ENCODE assay signal across 13 cellular contexts in the genomic region with DNA sequence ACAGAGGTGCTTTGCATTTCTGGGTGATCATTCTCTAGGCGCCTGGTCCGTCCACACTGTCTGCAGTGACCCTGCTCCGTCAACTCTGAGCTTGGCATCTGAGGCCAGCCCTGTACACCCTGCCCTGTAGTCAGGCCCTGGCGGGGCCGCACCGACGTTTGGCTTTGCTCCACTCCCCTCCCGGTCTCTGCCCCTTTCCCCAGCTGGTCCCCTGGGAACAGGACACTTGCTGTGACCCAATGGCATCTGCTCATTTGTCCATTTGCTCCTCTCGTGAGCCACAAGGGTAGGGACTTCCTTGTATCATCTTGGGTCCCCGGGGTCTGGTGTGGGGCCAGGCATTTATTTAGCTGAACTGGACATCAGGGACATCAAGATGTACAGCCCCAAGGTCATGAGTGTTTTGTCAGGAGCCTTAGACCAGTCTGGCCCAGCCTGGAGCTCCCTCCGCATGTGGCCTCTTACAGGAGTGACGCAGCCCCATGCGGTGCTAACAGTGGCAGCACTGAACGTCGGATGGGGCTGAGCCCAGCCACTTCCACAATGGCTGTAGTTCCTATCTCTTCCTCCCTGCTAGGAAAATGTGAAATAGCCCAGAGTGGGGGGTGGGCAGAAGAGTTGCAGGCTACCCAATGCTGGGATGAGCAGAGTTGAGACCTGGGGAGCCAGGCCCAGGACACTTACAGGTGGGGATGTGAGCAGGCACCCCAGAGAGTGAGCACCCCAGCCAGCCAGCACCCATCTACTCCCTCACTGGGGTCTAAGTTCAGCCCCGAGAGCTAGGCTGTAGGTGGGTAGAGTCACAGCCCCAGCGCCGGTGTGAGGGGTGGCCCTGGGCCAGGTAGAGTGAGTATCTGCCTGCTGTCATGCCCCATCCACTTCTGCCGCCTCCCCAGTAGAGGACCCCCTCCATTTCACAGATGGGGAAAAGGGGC. TPM values are rescaled to one million over a fixed set of nuclear protein-coding genes. Genes with fewer than 3 reads are reported as not detected.
A peak's percentile ranks its signal among the peaks of the same experiment; 100 is the strongest.
DNase-seq lines count a peak whose midpoint lies in the region; ATAC-seq and TF ChIP-seq lines count a peak whose summit lies in the region.
"Had no signal": no experiment of that assay in that cellular context is flagged by ENCODE, and none has a peak within 500 bp of the region (broad histone marks: within the 10 kb centered on the region; RNA-seq: fewer than 3 reads in every experiment).

No MANE protein-coding gene starts in this region.

- H3K27me3 Mint-ChIP-seq in activated naive CD8-positive, alpha-beta T cell, result no peaks in the 10 kb centered on the region
- H3K27me3 Mint-ChIP-seq in activated naive CD8-positive, alpha-beta T cell treated with anti-CD3 and anti-CD28 coated beads, Interleukin-2, amount 50 U/mL, for 24 hours, result no peaks in the 10 kb centered on the region
- H3K27me3 Mint-ChIP-seq in activated T-helper 1 cell treated with anti-CD3 and anti-CD28 coated beads, Interleukin-12 subunit alpha, Interleukin-12 subunit beta, Interleukin-2, Interleukin-4 antibody, amounts not matched to agents 30 ng/mL and 10 ng/mL and 1 ng/mL, durations not matched to agents 14 hours and 24 hours and 36 hours (ENCODE audit: insufficient read depth), result no peaks in the 10 kb centered on the region
- H3K27me3 Mint-ChIP-seq: activated CD4-positive, alpha-beta memory T cell treated with anti-CD3 and anti-CD28 coated beads for 36 hours had no signal

- no peaks in the 10 kb centered on the region for H3K9me3 ChIP-seq in right lobe of liver
- H3K9me3 ChIP-seq in upper lobe of right lung, result no peaks in the 10 kb centered on the region
- H3K9me3 ChIP-seq: SJCRH30 had no signal

- no peak for TF ChIP-seq CTCF in right lobe of liver (IDR thresholded peaks at IDR 0.05)
- TF ChIP-seq CTCF in upper lobe of right lung (IDR thresholded peaks at IDR 0.05), result no peak

- H3K27me3 ChIP-seq in right lobe of liver (no peaks in the 10 kb centered on the region), upper lobe of right lung (no peaks in the 10 kb centered on the region)
- H3K27me3 ChIP-seq: SJCRH30 had no signal

- intact Hi-C loops in activated T-helper 1 cell treated with anti-CD3 and anti-CD28 coated beads, Interleukin-12 subunit alpha, Interleukin-12 subunit beta, Interleukin-2, Interleukin-4 antibody, amounts not matched to agents 30 ng/mL and 10 ng/mL and 1 ng/mL, durations not matched to agents 14 hours and 24 hours and 36 hours (cut with micrococcal nuclease), result no loop called here
- intact Hi-C loops in right lobe of liver (cut with DNase I) (no loop called here), upper lobe of right lung (cut with DNase I) (no loop called here)

- H3K4me1 ChIP-seq in right lobe of liver (peaks cover 0 to 50% (median 25%) of the 10 kb centered on the region in 4 donors), upper lobe of right lung (peaks cover 52% of the 10 kb centered on the region)

- H3K36me3 Mint-ChIP-seq in activated naive CD8-positive, alpha-beta T cell, result no peaks in the 10 kb centered on the region
- no peaks in the 10 kb centered on the region for H3K36me3 Mint-ChIP-seq in activated naive CD8-positive, alpha-beta T cell treated with anti-CD3 and anti-CD28 coated beads, Interleukin-2, amount 50 U/mL, for 24 hours (ENCODE audit: low read depth)
- no peaks in the 10 kb centered on the region for H3K36me3 Mint-ChIP-seq in activated T-helper 1 cell treated with anti-CD3 and anti-CD28 coated beads, Interleukin-12 subunit alpha, Interleukin-12 subunit beta, Interleukin-2, Interleukin-4 antibody, amounts not matched to agents 30 ng/mL and 10 ng/mL and 1 ng/mL, durations not matched to agents 14 hours and 24 hours and 36 hours (ENCODE audit: low read depth)
- H3K36me3 Mint-ChIP-seq: activated CD4-positive, alpha-beta memory T cell treated with anti-CD3 and anti-CD28 coated beads for 36 hours had no signal

- H3K4me3 Mint-ChIP-seq in activated naive CD8-positive, alpha-beta T cell, result no peak overlapping the region
- no peak overlapping the region for H3K4me3 Mint-ChIP-seq in activated naive CD8-positive, alpha-beta T cell treated with anti-CD3 and anti-CD28 coated beads, Interleukin-2, amount 50 U/mL, for 24 hours
- peak overlapping the region; percentile 13 for H3K4me3 Mint-ChIP-seq in activated T-helper 1 cell treated with anti-CD3 and anti-CD28 coated beads, Interleukin-12 subunit alpha, Interleukin-12 subunit beta, Interleukin-2, Interleukin-4 antibody, amounts not matched to agents 30 ng/mL and 10 ng/mL and 1 ng/mL, durations not matched to agents 14 hours and 24 hours and 36 hours

- H3K27ac ChIP-seq in right lobe of liver, result peak overlapping the region; percentile 71 to 85 (median 81)
- peak overlapping the region; percentile 13 for H3K27ac ChIP-seq in upper lobe of right lung
- H3K27ac ChIP-seq: epithelial cell of prostate, SJCRH30 had no signal

- H3K4me3 ChIP-seq in right lobe of liver, result peak overlapping the region in 1 of 3 donors; percentile 27
- H3K4me3 ChIP-seq in upper lobe of right lung, result no peak overlapping the region
- H3K4me3 ChIP-seq: SJCRH30 had no signal

- peak overlapping the region; percentile 34 for H3K27ac Mint-ChIP-seq in activated naive CD8-positive, alpha-beta T cell
- no peak overlapping the region for H3K27ac Mint-ChIP-seq in activated naive CD8-positive, alpha-beta T cell treated with anti-CD3 and anti-CD28 coated beads, Interleukin-2, amount 50 U/mL, for 24 hours
- H3K27ac Mint-ChIP-seq in activated T-helper 1 cell treated with anti-CD3 and anti-CD28 coated beads, Interleukin-12 subunit alpha, Interleukin-12 subunit beta, Interleukin-2, Interleukin-4 antibody, amounts not matched to agents 30 ng/mL and 10 ng/mL and 1 ng/mL, durations not matched to agents 14 hours and 24 hours and 36 hours, result no peak overlapping the region
- H3K27ac Mint-ChIP-seq: activated CD4-positive, alpha-beta memory T cell treated with anti-CD3 and anti-CD28 coated beads for 36 hours had no signal

- no peaks in the 10 kb centered on the region for H3K9me3 Mint-ChIP-seq in activated naive CD8-positive, alpha-beta T cell (ENCODE audit: low read depth)
- no peaks in the 10 kb centered on the region for H3K9me3 Mint-ChIP-seq in activated naive CD8-positive, alpha-beta T cell treated with anti-CD3 and anti-CD28 coated beads, Interleukin-2, amount 50 U/mL, for 24 hours
- no peaks in the 10 kb centered on the region for H3K9me3 Mint-ChIP-seq in activated T-helper 1 cell treated with anti-CD3 and anti-CD28 coated beads, Interleukin-12 subunit alpha, Interleukin-12 subunit beta, Interleukin-2, Interleukin-4 antibody, amounts not matched to agents 30 ng/mL and 10 ng/mL and 1 ng/mL, durations not matched to agents 14 hours and 24 hours and 36 hours
- H3K9me3 Mint-ChIP-seq: activated CD4-positive, alpha-beta memory T cell treated with anti-CD3 and anti-CD28 coated beads for 36 hours had no signal

- no peak for TF ChIP-seq POLR2A in right lobe of liver (IDR thresholded peaks at IDR 0.05)

- H3K36me3 ChIP-seq in right lobe of liver, result no peaks in the 10 kb centered on the region
- no peaks in the 10 kb centered on the region for H3K36me3 ChIP-seq in upper lobe of right lung
- H3K36me3 ChIP-seq: SJCRH30 had no signal

- DNase-seq in activated naive CD8-positive, alpha-beta T cell treated with anti-CD3 and anti-CD28 coated beads, Interleukin-2, amount 50 U/mL, for 24 hours, result no peak
- DNase-seq in activated T-helper 1 cell treated with anti-CD3 and anti-CD28 coated beads, Interleukin-12 subunit alpha, Interleukin-12 subunit beta, Interleukin-2, Interleukin-4 antibody, amounts not matched to agents 30 ng/mL and 10 ng/mL and 1 ng/mL, durations not matched to agents 14 hours and 24 hours and 36 hours (ENCODE audit: low spot score), result no peak
- DNase-seq in right lobe of liver (peak; percentile 53 to 94 (median 91)), upper lobe of right lung (peak; percentile 66), NCI-H446 (lab: John Stamatoyannopoulos, UW) (no peak)
- DNase-seq: activated CD4-positive, alpha-beta memory T cell treated with anti-CD3 and anti-CD28 coated beads for 36 hours; HCEC 1CT; Karpas-422 had no signal

- ATAC-seq in activated naive CD8-positive, alpha-beta T cell treated with anti-CD3 and anti-CD28 coated beads, Interleukin-2, amount 50 U/mL, for 24 hours, result no peak
- ATAC-seq in right lobe of liver, result peak; percentile 2 to 44 (median 22)
- ATAC-seq in upper lobe of right lung, result no peak
- ATAC-seq in GM19455 (IDR thresholded peaks at IDR 0.05; ENCODE audit: unreplicated experiment), result no peak
- ATAC-seq in HG03457 (IDR thresholded peaks at IDR 0.05; ENCODE audit: unreplicated experiment), result no peak

- 12% methylated on average over 5 of the region's 19 CpGs for WGBS in right lobe of liver (ENCODE audit: insufficient coverage, low coverage, low lambda C conversion rate, missing lambda C conversion rate)

- H3K4me1 Mint-ChIP-seq in activated naive CD8-positive, alpha-beta T cell (ENCODE audit: low read depth), result peaks cover 53% of the 10 kb centered on the region
- peaks cover 61% of the 10 kb centered on the region for H3K4me1 Mint-ChIP-seq in activated naive CD8-positive, alpha-beta T cell treated with anti-CD3 and anti-CD28 coated beads, Interleukin-2, amount 50 U/mL, for 24 hours
- peaks cover 57% of the 10 kb centered on the region for H3K4me1 Mint-ChIP-seq in activated T-helper 1 cell treated with anti-CD3 and anti-CD28 coated beads, Interleukin-12 subunit alpha, Interleukin-12 subunit beta, Interleukin-2, Interleukin-4 antibody, amounts not matched to agents 30 ng/mL and 10 ng/mL and 1 ng/mL, durations not matched to agents 14 hours and 24 hours and 36 hours (ENCODE audit: low read depth)

RNA-seq across cellular contexts. Expression of a gene that starts 2.0 kb away (rescaled TPM):
- 96.7 and 99.7 TPM in 2 replicates for total RNA-seq in activated T-helper 1 cell treated with anti-CD3 and anti-CD28 coated beads, Interleukin-12 subunit alpha, Interleukin-12 subunit beta, Interleukin-2, Interleukin-4 antibody, amounts not matched to agents 30 ng/mL and 10 ng/mL and 1 ng/mL, durations not matched to agents 14 hours and 24 hours and 36 hours
- total RNA-seq in right lobe of liver (10 to 100 TPM; 34.9 to 51.8 (median 40.7) TPM), upper lobe of right lung (99.0 TPM)

RNA-seq across cellular contexts. Expression of a gene that starts 34.7 kb away (rescaled TPM):
- 96.2 and 98.6 TPM in 2 replicates for total RNA-seq in activated T-helper 1 cell treated with anti-CD3 and anti-CD28 coated beads, Interleukin-12 subunit alpha, Interleukin-12 subunit beta, Interleukin-2, Interleukin-4 antibody, amounts not matched to agents 30 ng/mL and 10 ng/mL and 1 ng/mL, durations not matched to agents 14 hours and 24 hours and 36 hours
- total RNA-seq in right lobe of liver (10 to 100 TPM in 5 of 6 experiments, 1 to 10 TPM in 1; 9.7 to 40.6 (median 18.8) TPM), upper lobe of right lung (43.4 TPM)

RNA-seq across cellular contexts. Expression of a gene that starts 52.8 kb away (rescaled TPM):
- 200 and 203 TPM in 2 replicates for total RNA-seq in activated T-helper 1 cell treated with anti-CD3 and anti-CD28 coated beads, Interleukin-12 subunit alpha, Interleukin-12 subunit beta, Interleukin-2, Interleukin-4 antibody, amounts not matched to agents 30 ng/mL and 10 ng/mL and 1 ng/mL, durations not matched to agents 14 hours and 24 hours and 36 hours
- total RNA-seq in right lobe of liver (100 to 1,000 TPM in 3 of 6 experiments, 10 to 100 TPM in 3; 94.4 to 120 (median 103) TPM), upper lobe of right lung (286 TPM)

Comparison
In these comparisons a context has a peak if more than half of its experiments do, and no peak if none do; other contexts are left out.
1. ATAC-seq: peak in right lobe of liver (4 of 4); none in activated naive CD8-positive, alpha-beta T cell treated with anti-CD3 and anti-CD28 coated beads, Interleukin-2, amount 50 U/mL, for 24 hours (single experiment), upper lobe of right lung (single experiment), GM19455 (single experiment) and HG03457 (single experiment).
2. DNase-seq: peak in right lobe of liver (3 of 3) and upper lobe of right lung (single experiment); none in activated naive CD8-positive, alpha-beta T cell treated with anti-CD3 and anti-CD28 coated beads, Interleukin-2, amount 50 U/mL, for 24 hours (single experiment), activated T-helper 1 cell treated with anti-CD3 and anti-CD28 coated beads, Interleukin-12 subunit alpha, Interleukin-12 subunit beta, Interleukin-2, Interleukin-4 antibody, amounts not matched to agents 30 ng/mL and 10 ng/mL and 1 ng/mL, durations not matched to agents 14 hours and 24 hours and 36 hours (single experiment) and NCI-H446 (0 of 2).